ENCODE assay signal across 20 cellular contexts in genomic region chr3:177124882-177125281, GRCh38.
DNase-seq lines count a peak whose midpoint lies in the region; ATAC-seq and TF ChIP-seq lines count a peak whose summit lies in the region.
"Had no signal": no experiment of that assay in that cellular context is flagged by ENCODE, and none has a peak within 500 bp of the region (broad histone marks: within the 10 kb centered on the region; RNA-seq: fewer than 3 reads in every experiment).

No MANE protein-coding gene starts in this region.

- peaks cover 14% of the 10 kb centered on the region; the same call in 1 of the 2 replicates for H3K36me3 ChIP-seq in KMS-11 (ENCODE audit: insufficient read depth)
- H3K36me3 ChIP-seq: heart left ventricle had no signal

- H3K9me3 Mint-ChIP-seq in activated T-cell treated with anti-CD3 and anti-CD28 coated beads, Interleukin-2, amount 50 U/mL, for 4 hours = no peaks in the 10 kb centered on the region
- H3K9me3 Mint-ChIP-seq in brain = peaks cover 12 to 44% (median 25%) of the 10 kb centered on the region in 5 experiments
- H3K9me3 Mint-ChIP-seq in naive thymus-derived CD8-positive, alpha-beta T cell = peaks cover 0 to 2% (median 0%) of the 10 kb centered on the region in 9 donors
- H3K9me3 Mint-ChIP-seq: central memory CD8-positive, alpha-beta T cell had no signal

- peaks cover 76% of the 10 kb centered on the region for H3K4me1 Mint-ChIP-seq in activated T-cell treated with anti-CD3 and anti-CD28 coated beads, Interleukin-2, amount 50 U/mL, for 4 hours (ENCODE audit: low read depth)
- H3K4me1 Mint-ChIP-seq in brain = peaks cover 78% of the 10 kb centered on the region
- H3K4me1 Mint-ChIP-seq in naive thymus-derived CD8-positive, alpha-beta T cell = peaks cover 41 to 88% (median 83%) of the 10 kb centered on the region in 4 donors

- H3K79me2 ChIP-seq in KMS-11 (ENCODE audit: insufficient read depth, low read depth) = peaks cover 100% of the 10 kb centered on the region

- no peak overlapping the region for H3K4me3 ChIP-seq in KMS-11 (IDR thresholded peaks at IDR 0.05; ENCODE audit: insufficient read depth, low read depth, low read length)
- H3K4me3 ChIP-seq: heart left ventricle had no signal

- no peak overlapping the region for H3K27ac ChIP-seq in KMS-11

- peaks cover 95% of the 10 kb centered on the region for H3K4me1 ChIP-seq in KMS-11 (ENCODE audit: low read depth, poor library complexity, severe bottlenecking)

- H3K36me3 Mint-ChIP-seq in activated T-cell treated with anti-CD3 and anti-CD28 coated beads, Interleukin-2, amount 50 U/mL, for 4 hours (ENCODE audit: insufficient read depth) = peaks cover 13% of the 10 kb centered on the region
- H3K36me3 Mint-ChIP-seq in brain = peaks cover 79% of the 10 kb centered on the region
- peaks cover 0 to 13% (median 10%) of the 10 kb centered on the region in 3 donors for H3K36me3 Mint-ChIP-seq in naive thymus-derived CD8-positive, alpha-beta T cell

- TF ChIP-seq CTCF in KMS-11 (conservative IDR thresholded peaks at IDR 0.05; ENCODE audit: low read depth, low read length) (no peak), brain (conservative IDR thresholded peaks at IDR 0.05) (no peak)

- peaks cover 73% of the 10 kb centered on the region for H4K20me1 ChIP-seq in KMS-11 (ENCODE audit: insufficient read depth)

- no peaks in the 10 kb centered on the region for H3K27me3 ChIP-seq in KMS-11 (ENCODE audit: insufficient read depth, low read depth)
- H3K27me3 ChIP-seq: heart left ventricle had no signal

- H3K9ac ChIP-seq in KMS-11 = no peak overlapping the region

- peak; percentile 46 to 48 for ATAC-seq in activated T-cell treated with anti-CD3 and anti-CD28 coated beads, Interleukin-2, amount 50 U/mL, for 4 hours
- no peak for ATAC-seq in naive thymus-derived CD8-positive, alpha-beta T cell
- ATAC-seq in HG02981 (IDR thresholded peaks at IDR 0.05; ENCODE audit: unreplicated experiment) = no peak
- ATAC-seq in GM19455 (IDR thresholded peaks at IDR 0.05; ENCODE audit: unreplicated experiment) = no peak
- no peak for ATAC-seq in GM18520 (IDR thresholded peaks at IDR 0.05; ENCODE audit: unreplicated experiment)
- ATAC-seq: heart left ventricle, left ventricle myocardium superior had no signal

- H2AFZ ChIP-seq in KMS-11 (ENCODE audit: low read depth) = no peak overlapping the region

- POLR2A ChIA-PET in naive thymus-derived CD8-positive, alpha-beta T cell (lab: Charles Lee) = no interaction called here

- no peak overlapping the region for H3K4me3 Mint-ChIP-seq in activated T-cell treated with anti-CD3 and anti-CD28 coated beads, Interleukin-2, amount 50 U/mL, for 4 hours
- H3K4me3 Mint-ChIP-seq in brain = peak overlapping the region in 1 of 5 experiments; percentile 51
- H3K4me3 Mint-ChIP-seq in naive thymus-derived CD8-positive, alpha-beta T cell = peak overlapping the region in 4 of 10 donors; percentile 2 to 41 (median 22)
- H3K4me3 Mint-ChIP-seq: CD14-positive monocyte; central memory CD8-positive, alpha-beta T cell; HFFc6 had no signal

- H3K4me2 ChIP-seq in KMS-11 = peak overlapping the region; percentile 30

- no peaks in the 10 kb centered on the region for H3K27me3 Mint-ChIP-seq in activated T-cell treated with anti-CD3 and anti-CD28 coated beads, Interleukin-2, amount 50 U/mL, for 4 hours (ENCODE audit: low read depth)
- peaks cover 2% of the 10 kb centered on the region for H3K27me3 Mint-ChIP-seq in brain
- H3K27me3 Mint-ChIP-seq in naive thymus-derived CD8-positive, alpha-beta T cell = no peaks in the 10 kb centered on the region
- H3K27me3 Mint-ChIP-seq: central memory CD8-positive, alpha-beta T cell had no signal

- peak overlapping the region in 4 of 5 experiments; percentile 3 to 82 (median 36) for H3K27ac Mint-ChIP-seq in brain
- peak overlapping the region in 6 of 10 donors; percentile 2 to 58 (median 4) for H3K27ac Mint-ChIP-seq in naive thymus-derived CD8-positive, alpha-beta T cell
- H3K27ac Mint-ChIP-seq: CD14-positive monocyte, HFFc6 had no signal

- no peak for DNase-seq in activated T-cell treated with anti-CD3 and anti-CD28 coated beads, Interleukin-2, amount 50 U/mL, for 4 hours
- DNase-seq in activated T-cell treated with anti-CD3 and anti-CD28 coated beads, Interleukin-2, amount 50 U/mL, for 1 hour = no peak
- no peak for DNase-seq in naive thymus-derived CD8-positive, alpha-beta T cell
- DNase-seq: ACHN; activated CD4-positive, alpha-beta T cell treated with anti-CD3 and anti-CD28 coated beads for 48 hours; DMS53; effector CD8-positive, alpha-beta T cell; heart left ventricle; HFFc6; left ventricle myocardium superior; NCI-H2029; NCI-H446 treated with DMSO at 0.1 percent for 48 hours; occipital lobe had no signal

Comparison
In these comparisons a context has a peak if more than half of its experiments do, and no peak if none do; other contexts are left out.
1. ATAC-seq: peak in activated T-cell treated with anti-CD3 and anti-CD28 coated beads, Interleukin-2, amount 50 U/mL, for 4 hours (2 of 2); none in naive thymus-derived CD8-positive, alpha-beta T cell (0 of 2), HG02981 (single experiment), GM19455 (single experiment) and GM18520 (single experiment).